In genomic region chr3:100629728-100630127, GRCh38 we compare ENCODE assay signal across 20 cellular contexts. TPM values are rescaled to one million over a fixed set of nuclear protein-coding genes. Genes with fewer than 3 reads are reported as not detected.
"Had no signal": no experiment of that assay in that cellular context is flagged by ENCODE, and none has a peak within 500 bp of the region (broad histone marks: within the 10 kb centered on the region; RNA-seq: fewer than 3 reads in every experiment).

No MANE protein-coding gene starts in this region.

- DNase-seq: activated CD4-positive, alpha-beta T cell treated with anti-CD3 and anti-CD28 coated beads for 4 hours; activated T-cell treated with anti-CD3 and anti-CD28 coated beads for 4 hours; amygdala; pancreas; stimulated activated CD4-positive, alpha-beta T cell treated with anti-CD3 and anti-CD28 coated beads, Interleukin-1b, Interleukin-23, amount 100 ng/mL, for 48 hours; stimulated activated naive B cell treated with anti-CD40 and anti-IgM and Interleukin-4, amounts not matched to agents 10 μg/mL and 1 μg/mL and 100 μg/mL, for 72 hours; SW 1271; WERI-Rb-1 had no signal

- H3K4me1 Mint-ChIP-seq: mesothelial cell of epicardium; stimulated activated naive B cell treated with anti-CD40 and anti-IgM and Interleukin-4, amounts not matched to agents 10 μg/mL and 1 μg/mL and 100 μg/mL, for 72 hours had no signal

- H3K27me3 ChIP-seq: right atrium auricular region, tibial nerve, vagina had no signal

- ATAC-seq: pancreas; stimulated activated naive B cell treated with anti-CD40 and anti-IgM and Interleukin-4, amounts not matched to agents 10 μg/mL and 1 μg/mL and 100 μg/mL, for 72 hours had no signal

- H3K4me3 Mint-ChIP-seq: activated naive CD8-positive, alpha-beta T cell; mesothelial cell of epicardium; stimulated activated naive B cell treated with anti-CD40 and anti-IgM and Interleukin-4, amounts not matched to agents 10 μg/mL and 1 μg/mL and 100 μg/mL, for 72 hours; T-helper 2 cell treated with Interferon-gamma antibody and Interleukin-4, amounts not matched to agents 5 μg/mL and 100 μg/mL, for 36 hours had no signal

- H3K36me3 Mint-ChIP-seq: activated naive CD8-positive, alpha-beta T cell; mesothelial cell of epicardium; stimulated activated naive B cell treated with anti-CD40 and anti-IgM and Interleukin-4, amounts not matched to agents 10 μg/mL and 1 μg/mL and 100 μg/mL, for 72 hours had no signal

- H3K36me3 ChIP-seq: pancreas, right atrium auricular region, tibial nerve, vagina, WERI-Rb-1 had no signal

- H3K27ac Mint-ChIP-seq: activated naive CD8-positive, alpha-beta T cell; activated T-helper 2 cell treated with anti-CD3 and anti-CD28 coated beads, Interferon-gamma antibody, Interleukin-2, Interleukin-4, amounts not matched to agents 10 μg/mL and 5 μg/mL and 100 μg/mL, durations not matched to agents 14 hours and 24 hours and 36 hours; mesothelial cell of epicardium; stimulated activated naive B cell treated with anti-CD40 and anti-IgM and Interleukin-4, amounts not matched to agents 10 μg/mL and 1 μg/mL and 100 μg/mL, for 72 hours; T-helper 2 cell treated with Interferon-gamma antibody and Interleukin-4, amounts not matched to agents 5 μg/mL and 100 μg/mL, for 36 hours had no signal

- H3K9me3 Mint-ChIP-seq: mesothelial cell of epicardium; T-helper 2 cell treated with Interferon-gamma antibody and Interleukin-4, amounts not matched to agents 5 μg/mL and 100 μg/mL, for 36 hours had no signal

- H3K4me3 ChIP-seq: pancreas, right atrium auricular region, tibial nerve, vagina had no signal

- FAIRE-seq: frontal cortex, pancreas had no signal

- H3K27ac ChIP-seq: pancreas, right atrium auricular region, tibial nerve, vagina, WERI-Rb-1 had no signal

- H3K4me1 ChIP-seq: pancreas, vagina had no signal

RNA-seq across cellular contexts. Expression of gene ADGRG7, which starts 20.3 kb away (rescaled TPM):
- total RNA-seq: activated CD8-positive, alpha-beta memory T cell treated with anti-CD3 and anti-CD28 coated beads for 36 hours; activated T-helper 2 cell treated with anti-CD3 and anti-CD28 coated beads, Interferon-gamma antibody, Interleukin-2, Interleukin-4, amounts not matched to agents 10 μg/mL and 5 μg/mL and 100 μg/mL, durations not matched to agents 14 hours and 24 hours and 36 hours; fibroblast of lung; frontal cortex; kidney epithelial cell; mesothelial cell of epicardium; right atrium auricular region; subcutaneous adipose tissue; vagina had no signal
- polyA plus RNA-seq: fibroblast of lung, pancreas had no signal
